8 cellular contexts compared by ENCODE assay signal in the genomic region with DNA sequence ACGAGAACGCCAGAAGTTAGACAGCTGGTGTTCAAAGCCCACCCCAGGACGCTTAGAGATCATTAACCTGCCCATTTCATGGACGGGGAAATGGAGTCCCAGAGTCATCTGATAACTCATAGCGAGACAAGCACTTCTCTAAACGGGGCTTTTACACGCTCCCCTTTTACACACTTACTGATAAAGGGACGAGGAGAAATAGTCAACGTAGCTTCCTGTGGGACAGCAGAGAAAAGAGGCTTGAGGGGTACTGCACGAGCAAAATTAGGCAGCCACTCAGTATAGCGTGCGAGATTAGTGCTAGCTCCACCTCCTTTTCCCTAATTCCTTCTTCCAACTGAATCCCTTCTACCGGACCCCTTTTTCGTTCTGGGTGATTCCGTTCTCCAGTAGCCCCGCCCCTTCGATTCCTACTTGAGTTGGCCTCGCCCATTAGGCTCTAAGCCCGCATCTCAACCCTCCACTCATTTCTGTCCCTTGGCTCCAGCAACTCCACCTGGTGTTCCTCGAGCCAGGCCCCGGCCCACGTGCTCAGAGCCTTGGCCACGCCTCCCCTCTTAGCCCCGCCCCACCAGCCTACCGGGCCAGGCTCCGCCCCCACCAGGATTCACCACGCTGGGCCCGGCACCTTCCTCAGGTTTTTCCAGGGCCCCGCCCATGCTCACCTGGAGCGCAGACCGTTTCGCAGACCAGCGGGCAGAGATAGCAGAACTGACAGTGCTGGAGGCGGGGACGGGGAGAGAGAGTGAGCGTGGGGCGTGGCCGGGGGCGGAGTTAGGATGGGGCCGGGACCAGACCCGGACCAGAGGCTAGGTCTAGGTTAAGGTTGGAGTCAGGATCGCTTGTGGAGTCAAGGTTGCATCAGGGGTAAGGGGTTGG. TPM values are rescaled to one million over a fixed set of nuclear protein-coding genes. Genes with fewer than 3 reads are reported as not detected.
DNase-seq lines count a peak whose midpoint lies in the region; ATAC-seq and TF ChIP-seq lines count a peak whose summit lies in the region.

No MANE protein-coding gene starts in this region.

- H3K27me3 Mint-ChIP-seq in IgD-negative memory B cell = peaks cover 46% of the 10 kb centered on the region

- 10 to 13% (median 12%) methylated on average over 38 to 42 of the region's 42 CpGs for WGBS in spleen, 5 donors

- intact Hi-C loops in left colon (cut with DNase I, micrococcal nuclease) = no loop called here
- intact Hi-C loops in spleen (cut with DNase I; ENCODE audit: low total_unique reads) = no loop called here

- H3K9me3 Mint-ChIP-seq in IgD-negative memory B cell = peaks cover 3 to 8% (median 8%) of the 10 kb centered on the region in 3 donors

- H3K4me3 Mint-ChIP-seq in IgD-negative memory B cell = peak overlapping the region; percentile 65 to 87 (median 76)

- H3K36me3 ChIP-seq in spleen = no peaks in the 10 kb centered on the region

- ATAC-seq in left colon = peak; percentile 65

- in situ Hi-C loops in Caki2 (cut with HindIII; ENCODE audit: low pct_unique_long_range_greater_than_20kb, low sequenced_read_pairs) = no loop called here

- no peaks in the 10 kb centered on the region for H3K36me3 Mint-ChIP-seq in IgD-negative memory B cell

- H3K9me3 ChIP-seq in spleen = peaks cover 0 to 6% (median 0%) of the 10 kb centered on the region in 8 donors

- H3K27ac ChIP-seq in spleen = peak overlapping the region in 2 of 8 donors; percentile 70 to 76

- H3K27me3 ChIP-seq in spleen (replicated peaks in 1 of 7) = peaks cover 0 to 74% (median 26%) of the 10 kb centered on the region in 7 donors

- no peak overlapping the region for H3K4me3 ChIP-seq in cardiac fibroblast (replicated peaks in 1 of 2; ENCODE audit: low read depth in 2 of 2, low read length in 2 of 2)
- peak overlapping the region in 2 of 8 donors; percentile 60 to 75 for H3K4me3 ChIP-seq in spleen

- DNase-seq in Caki2 (ENCODE audit: low read depth) (peak; percentile 82), RKO (ENCODE audit: low spot score) (peak; percentile 91), cardiac fibroblast (ENCODE audit: low read depth in 2 of 2) (peak; percentile 36 to 43), left colon (peak; percentile 97 to 98), superior temporal gyrus (ENCODE audit: extremely low spot score) (peak; percentile 15), A172 (ENCODE audit: low spot score) (no peak), spleen (no peak)

- peaks cover 7 to 12% (median 8%) of the 10 kb centered on the region in 3 donors for H3K4me1 Mint-ChIP-seq in IgD-negative memory B cell

- no peak overlapping the region for H3K27ac Mint-ChIP-seq in IgD-negative memory B cell

- TF ChIP-seq CTCF in cardiac fibroblast (IDR thresholded peaks at IDR 0.05; ENCODE audit: low read depth, low read length) = no peak
- no peak for TF ChIP-seq CTCF in spleen (IDR thresholded peaks at IDR 0.05 in 8 of 11, conservative IDR thresholded peaks at IDR 0.05 in 3 of 11)

- no peak for TF ChIP-seq POLR2A in spleen (IDR thresholded peaks at IDR 0.05)

- peaks cover 16 to 51% (median 40%) of the 10 kb centered on the region in 6 donors for H3K4me1 ChIP-seq in spleen

RNA-seq across cellular contexts. Expression of gene HRC, which starts 3.6 kb away (rescaled TPM):
- total RNA-seq in Caki2 (2014; rRNA removed; shearing (Covaris generic); ENCODE audit: low replicate concordance) = not detected in 2 replicates
- not detected for polyA plus RNA-seq in IgD-negative memory B cell
- 1 to 10 TPM; 1.2 to 1.3 TPM for total RNA-seq in left colon
- 0.07 TPM in 1 of 2 replicates, not detected in the other for total RNA-seq in A172 (2014; rRNA removed; shearing (Covaris generic))
- total RNA-seq in spleen = under 1 TPM in 2 of 7 donors, not detected in 5; 0.27 to 0.47 TPM
- polyA plus RNA-seq in spleen = under 1 TPM; 0.07 to 0.27 (median 0.22) TPM

RNA-seq across cellular contexts. Expression of gene TRPM4, which starts 6.0 kb away (rescaled TPM):
- 13.9 and 18.2 TPM in 2 replicates for total RNA-seq in Caki2 (2014; rRNA removed; shearing (Covaris generic); ENCODE audit: low replicate concordance)
- polyA plus RNA-seq in IgD-negative memory B cell (not detected), spleen (10 to 100 TPM in 1 of 3 donors, 1 to 10 TPM in 2; 3.3 to 18.7 (median 4.6) TPM)
- total RNA-seq in left colon (100 to 1,000 TPM; 244 to 291 TPM), spleen (10 to 100 TPM in 5 of 7 donors, 1 to 10 TPM in 2; 3.6 to 28.7 (median 13.2) TPM)
- 3.6 and 7.6 TPM in 2 replicates for total RNA-seq in A172 (2014; rRNA removed; shearing (Covaris generic))

RNA-seq across cellular contexts. Expression of gene PPFIA3, which starts 32.2 kb away (rescaled TPM):
- 26.8 and 39.1 TPM in 2 replicates for total RNA-seq in Caki2 (2014; rRNA removed; shearing (Covaris generic); ENCODE audit: low replicate concordance)
- polyA plus RNA-seq in IgD-negative memory B cell = not detected
- total RNA-seq in left colon = 10 to 100 TPM; 21.8 to 24.2 TPM
- 3.4 and 4.7 TPM in 2 replicates for total RNA-seq in A172 (2014; rRNA removed; shearing (Covaris generic))
- 1 to 10 TPM; 3.6 to 9.5 (median 5.4) TPM for total RNA-seq in spleen
- polyA plus RNA-seq in spleen = 10 to 100 TPM in 1 of 3 donors, 1 to 10 TPM in 2; 6.9 to 17.2 (median 8.4) TPM

RNA-seq across cellular contexts. Expression of gene C19orf73, which starts 32.6 kb away (rescaled TPM):
- total RNA-seq in Caki2 (2014; rRNA removed; shearing (Covaris generic); ENCODE audit: low replicate concordance) = 0.71 TPM in 1 of 2 replicates, not detected in the other
- polyA plus RNA-seq in IgD-negative memory B cell (2.6 TPM), spleen (1 to 10 TPM; 3.9 to 5.5 (median 4.2) TPM)
- total RNA-seq in left colon (1 to 10 TPM; 1.8 to 2.0 TPM), spleen (1 to 10 TPM in 4 of 7 donors, under 1 TPM in 2, not detected in 1; 0.70 to 5.4 (median 1.6) TPM)
- total RNA-seq in A172 (2014; rRNA removed; shearing (Covaris generic)) = not detected in 2 replicates

RNA-seq across cellular contexts. Expression of gene LIN7B, which starts 37.4 kb away (rescaled TPM):
- 6.1 and 9.7 TPM in 2 replicates for total RNA-seq in Caki2 (2014; rRNA removed; shearing (Covaris generic); ENCODE audit: low replicate concordance)
- polyA plus RNA-seq in IgD-negative memory B cell (8.3 TPM), spleen (1 to 10 TPM; 7.2 to 9.5 (median 9.2) TPM)
- total RNA-seq in left colon (10 to 100 TPM in 1 of 2 donors, 1 to 10 TPM in 1; 8.8 to 11.4 TPM), spleen (1 to 10 TPM; 2.7 to 9.6 (median 5.5) TPM)
- total RNA-seq in A172 (2014; rRNA removed; shearing (Covaris generic)) = 0.16 and 8.5 TPM in 2 replicates

Comparison
In these comparisons a context has a peak if more than half of its experiments do, and no peak if none do; other contexts are left out.
1. DNase-seq: peak in Caki2 (single experiment), RKO (single experiment), cardiac fibroblast (2 of 2), left colon (2 of 2) and superior temporal gyrus (single experiment); none in A172 (single experiment) and spleen (single experiment).
2. RNA of gene TRPM4, which starts 6.0 kb away (total RNA-seq): 244 to 291 TPM in left colon; 13.9 to 18.2 TPM in Caki2, 3.6 to 28.7 TPM in spleen and 3.6 to 7.6 TPM in A172; every median in the first group is over 4 times any median in the second.